ENCODE assay signal across 8 cellular contexts in genomic region chr6:145733770-145734169, GRCh38. TPM values are rescaled to one million over a fixed set of nuclear protein-coding genes. Genes with fewer than 3 reads are reported as not detected.
DNase-seq lines count a peak whose midpoint lies in the region; ATAC-seq and TF ChIP-seq lines count a peak whose summit lies in the region.

No MANE protein-coding gene starts in this region.

- no peaks in the 10 kb centered on the region for H3K27me3 ChIP-seq in DOHH2 (ENCODE audit: control insufficient read depth, low read length)
- no peaks in the 10 kb centered on the region for H3K27me3 ChIP-seq in MM.1S (replicated peaks; ENCODE audit: insufficient read depth, low read length)
- H3K27me3 ChIP-seq in thyroid gland: no peaks in the 10 kb centered on the region

- H3K9me2 ChIP-seq in DOHH2 (replicated peaks; ENCODE audit: control insufficient read depth, low read length): no peaks in the 10 kb centered on the region
- no peaks in the 10 kb centered on the region for H3K9me2 ChIP-seq in MM.1S (replicated peaks; ENCODE audit: insufficient read depth, low read length)

- peak overlapping the region; percentile 96 for H3K27ac ChIP-seq in DOHH2 (ENCODE audit: low read depth, low read length)
- H3K27ac ChIP-seq in MM.1S (ENCODE audit: low read length): no peak overlapping the region
- peak overlapping the region in 1 of 3 donors; percentile 98 for H3K27ac ChIP-seq in thyroid gland

- H3K79me2 ChIP-seq in DOHH2 (ENCODE audit: control insufficient read depth, low read length) (peaks cover 67% of the 10 kb centered on the region), MM.1S (ENCODE audit: low read length) (no peaks in the 10 kb centered on the region)

- H3K9me3 Mint-ChIP-seq in activated naive CD8-positive, alpha-beta T cell (ENCODE audit: low read depth): no peaks in the 10 kb centered on the region
- no peaks in the 10 kb centered on the region for H3K9me3 Mint-ChIP-seq in natural killer cell treated with Interleukin-12 subunit alpha and Interleukin-12 subunit beta and Interleukin-15 and Interleukin-18, amount 100 ng/mL, for 72 hours

- no peak overlapping the region for H3K9ac ChIP-seq in MM.1S (ENCODE audit: low read length)

- peak overlapping the region; percentile 93 for H3K4me3 ChIP-seq in DOHH2 (ENCODE audit: low read length)
- H3K4me3 ChIP-seq in MM.1S (ENCODE audit: low read length): no peak overlapping the region
- no peak overlapping the region for H3K4me3 ChIP-seq in thyroid gland (replicated peaks in 1 of 3)

- H3K4me1 Mint-ChIP-seq in activated naive CD8-positive, alpha-beta T cell (ENCODE audit: low read depth): peaks cover 27% of the 10 kb centered on the region
- peaks cover 0 to 5% of the 10 kb centered on the region in 2 donors for H3K4me1 Mint-ChIP-seq in natural killer cell treated with Interleukin-12 subunit alpha and Interleukin-12 subunit beta and Interleukin-15 and Interleukin-18, amount 100 ng/mL, for 72 hours (ENCODE audit: low read depth in 2 of 2)

- H3K9me3 ChIP-seq in DOHH2 (ENCODE audit: control insufficient read depth, insufficient read depth, low read length) (peaks cover 24% of the 10 kb centered on the region), MM.1S (replicated peaks; ENCODE audit: insufficient read depth, low read length) (no peaks in the 10 kb centered on the region), thyroid gland (no peaks in the 10 kb centered on the region)

- no peak for DNase-seq in MM.1S
- no peak for DNase-seq in natural killer cell treated with Interleukin-12 subunit alpha and Interleukin-12 subunit beta and Interleukin-15 and Interleukin-18, amount 100 ng/mL, for 72 hours (ENCODE audit: low spot score)
- no peak for DNase-seq in thyroid gland

- peak overlapping the region; percentile 97 for H3K27ac Mint-ChIP-seq in activated naive CD8-positive, alpha-beta T cell
- peak overlapping the region in 1 of 2 donors; percentile 86 for H3K27ac Mint-ChIP-seq in natural killer cell treated with Interleukin-12 subunit alpha and Interleukin-12 subunit beta and Interleukin-15 and Interleukin-18, amount 100 ng/mL, for 72 hours

- WGBS in thyroid gland, 2 donors: 84 to 86% methylated on average over 3 of the region's 3 CpGs

- peaks cover 6% of the 10 kb centered on the region for H3K36me3 Mint-ChIP-seq in activated naive CD8-positive, alpha-beta T cell
- H3K36me3 Mint-ChIP-seq in natural killer cell treated with Interleukin-12 subunit alpha and Interleukin-12 subunit beta and Interleukin-15 and Interleukin-18, amount 100 ng/mL, for 72 hours: peaks cover 8% of the 10 kb centered on the region

- H3K4me2 ChIP-seq in DOHH2 (ENCODE audit: low read length) (peak overlapping the region; percentile 99), MM.1S (ENCODE audit: low read depth, low read length) (peak overlapping the region; percentile 50; the same call in 1 of the 2 replicates)

- H3K27me3 Mint-ChIP-seq in activated naive CD8-positive, alpha-beta T cell: no peaks in the 10 kb centered on the region
- no peaks in the 10 kb centered on the region for H3K27me3 Mint-ChIP-seq in natural killer cell treated with Interleukin-12 subunit alpha and Interleukin-12 subunit beta and Interleukin-15 and Interleukin-18, amount 100 ng/mL, for 72 hours

- no peak for ATAC-seq in natural killer cell treated with Interleukin-12 subunit alpha and Interleukin-12 subunit beta and Interleukin-15 and Interleukin-18, amount 100 ng/mL, for 72 hours
- no peak for ATAC-seq in GM19455 (IDR thresholded peaks at IDR 0.05; ENCODE audit: unreplicated experiment)
- ATAC-seq in HG03196 (IDR thresholded peaks at IDR 0.05; ENCODE audit: unreplicated experiment): no peak
- ATAC-seq in HG03175 (IDR thresholded peaks at IDR 0.05; ENCODE audit: unreplicated experiment): no peak

- H2AFZ ChIP-seq in MM.1S (ENCODE audit: low read length): no peak overlapping the region

- H3F3A ChIP-seq in DOHH2 (ENCODE audit: control insufficient read depth, insufficient read depth) (peaks cover 23% of the 10 kb centered on the region), MM.1S (ENCODE audit: insufficient read depth, low read length) (peaks cover 7% of the 10 kb centered on the region; the same call in 1 of the 2 replicates)

- TF ChIP-seq CTCF in DOHH2 (IDR thresholded peaks at IDR 0.05; ENCODE audit: low read depth, low read length, poor library complexity, severe bottlenecking): no peak
- no peak for TF ChIP-seq CTCF in MM.1S (IDR thresholded peaks at IDR 0.05; ENCODE audit: low read length)
- TF ChIP-seq CTCF in thyroid gland (IDR thresholded peaks at IDR 0.05): no peak

- H3K4me3 Mint-ChIP-seq in activated naive CD8-positive, alpha-beta T cell: peak overlapping the region; percentile 95
- H3K4me3 Mint-ChIP-seq in natural killer cell treated with Interleukin-12 subunit alpha and Interleukin-12 subunit beta and Interleukin-15 and Interleukin-18, amount 100 ng/mL, for 72 hours: peak overlapping the region; percentile 93

- H3K36me3 ChIP-seq in DOHH2 (ENCODE audit: control insufficient read depth, low read length): peaks cover 37% of the 10 kb centered on the region
- H3K36me3 ChIP-seq in MM.1S (replicated peaks; ENCODE audit: insufficient read depth, low read length): no peaks in the 10 kb centered on the region
- H3K36me3 ChIP-seq in thyroid gland: no peaks in the 10 kb centered on the region

- H4K20me1 ChIP-seq in DOHH2 (ENCODE audit: control insufficient read depth, insufficient read depth, low read depth, low read length) (no peaks in the 10 kb centered on the region), MM.1S (ENCODE audit: insufficient read depth, low read length) (no peaks in the 10 kb centered on the region)

- TF ChIP-seq POLR2A in thyroid gland (IDR thresholded peaks at IDR 0.05): no peak

- peaks cover 46% of the 10 kb centered on the region for H3K4me1 ChIP-seq in DOHH2 (ENCODE audit: control insufficient read depth, low read length)
- H3K4me1 ChIP-seq in MM.1S (ENCODE audit: low read length): 0 out of 2 replicates have a peak, but pooled peaks cover 2% of the 10 kb centered on the region
- no peaks in the 10 kb centered on the region for H3K4me1 ChIP-seq in thyroid gland

- intact Hi-C loops in thyroid gland (cut with DNase I): no loop called here

RNA-seq across cellular contexts. Expression of gene EPM2A, which starts 1.6 kb away (rescaled TPM):
- total RNA-seq in natural killer cell treated with Interleukin-12 subunit alpha and Interleukin-12 subunit beta and Interleukin-15 and Interleukin-18, amount 100 ng/mL, for 72 hours: 10 to 100 TPM in 1 of 2 donors, 1 to 10 TPM in 1; 5.8 to 10.6 TPM
- total RNA-seq in thyroid gland: 10 to 100 TPM; 11.4 to 53.8 (median 15.6) TPM
